In genomic region chr10:43138757-43139241, GRCh38 we compare ENCODE assay signal across 7 cellular contexts.
A peak's percentile ranks its signal among the peaks of the same experiment; 100 is the strongest.
DNase-seq lines count a peak whose midpoint lies in the region; ATAC-seq lines count a peak whose summit lies in the region.

No MANE protein-coding gene starts in this region.

- H3K36me3 ChIP-seq in endocrine pancreas (ENCODE audit: control insufficient read depth, insufficient read depth, low read length) (no peaks in the 10 kb centered on the region), mucosa of stomach (ENCODE audit: control insufficient read depth, insufficient read depth, low read length) (no peaks in the 10 kb centered on the region)

- H3K27me3 ChIP-seq in endocrine pancreas (ENCODE audit: control insufficient read depth, insufficient read depth, low read length) = no peaks in the 10 kb centered on the region
- no peaks in the 10 kb centered on the region for H3K27me3 ChIP-seq in mucosa of stomach (ENCODE audit: control insufficient read depth, insufficient read depth, low read length)

- H3K4me1 ChIP-seq in endocrine pancreas (ENCODE audit: control insufficient read depth, insufficient read depth, low read length) (peaks cover 5% of the 10 kb centered on the region), mucosa of stomach (ENCODE audit: control insufficient read depth, insufficient read depth, low read length) (no peaks in the 10 kb centered on the region)

- H3K4me3 ChIP-seq in endocrine pancreas (ENCODE audit: control insufficient read depth, insufficient read depth, low read length) (peak overlapping the region; percentile 90), mucosa of stomach (ENCODE audit: low read length) (peak overlapping the region; percentile 90)

- peak; percentile 30 for DNase-seq in NCI-H1694 treated with DMSO at 0.1 percent for 48 hours (lab: John Stamatoyannopoulos, UW)
- peak; percentile 45 to 67 for DNase-seq in activated CD4-positive, alpha-beta T cell treated with anti-CD3 and anti-CD28 coated beads, Interleukin-2, amount 50 U/mL, for 48 hours
- DNase-seq in stimulated activated naive CD4-positive, alpha-beta T cell (lab: John Stamatoyannopoulos, UW) = peak; percentile 46 to 85 (median 64)

- H3K9ac ChIP-seq in endocrine pancreas (ENCODE audit: control insufficient read depth, insufficient read depth, low read length) (peak overlapping the region; percentile 49), mucosa of stomach (ENCODE audit: low read length) (peak overlapping the region; percentile 86)

- H3K9me3 ChIP-seq in endocrine pancreas (ENCODE audit: control insufficient read depth, low read length) = no peaks in the 10 kb centered on the region
- no peaks in the 10 kb centered on the region for H3K9me3 ChIP-seq in mucosa of stomach (ENCODE audit: control insufficient read depth, low read length)

- ATAC-seq in GM18499 (IDR thresholded peaks at IDR 0.05; ENCODE audit: insufficient read depth, unreplicated experiment) = peak; percentile 20
- ATAC-seq in HG02610 (IDR thresholded peaks at IDR 0.05; ENCODE audit: unreplicated experiment) = peak; percentile 30

Comparison
In these comparisons a context has a peak if more than half of its experiments do, and no peak if none do; other contexts are left out.
1. Peak in every context shown above with its lines: DNase-seq, ATAC-seq and H3K4me3 ChIP-seq.